Comparison of ENCODE assay signal across 12 cellular contexts in genomic region chr1:20698195-20698910, GRCh38. TPM values are rescaled to one million over a fixed set of nuclear protein-coding genes. Genes with fewer than 3 reads are reported as not detected.
DNase-seq lines count a peak whose midpoint lies in the region; ATAC-seq, FAIRE-seq and TF ChIP-seq lines count a peak whose summit lies in the region.
"Had no signal": no experiment of that assay in that cellular context is flagged by ENCODE, and none has a peak within 500 bp of the region (broad histone marks: within the 10 kb centered on the region; RNA-seq: fewer than 3 reads in every experiment).

No MANE protein-coding gene starts in this region.

- intact Hi-C loops in sigmoid colon (cut with DNase I) = loop anchor here (5.0 kb wide), 2 partner anchors 89 to 479 kb away; partner anchors contain the start of genes EIF4G3 and HP1BP3

- no peaks in the 10 kb centered on the region for H3K27me3 ChIP-seq in sigmoid colon

- H3K4me1 ChIP-seq in sigmoid colon = peaks cover 0 to 33% (median 27%) of the 10 kb centered on the region in 4 donors

- H3K36me3 ChIP-seq in sigmoid colon = no peaks in the 10 kb centered on the region

- H3K9me3 ChIP-seq in sigmoid colon = no peaks in the 10 kb centered on the region

- no peak for TF ChIP-seq CTCF in fibroblast of the aortic adventitia (IDR thresholded peaks at IDR 0.05; ENCODE audit: insufficient read depth, low read length)
- TF ChIP-seq CTCF in sigmoid colon (IDR thresholded peaks at IDR 0.05) = no peak

- DNase-seq in H54 (ENCODE audit: insufficient read length, low spot score) = peak; percentile 34
- DNase-seq in SW480 (ENCODE audit: low spot score) = peak; percentile 85
- peak; percentile 61 for DNase-seq in fibroblast of the aortic adventitia (ENCODE audit: low read depth)
- DNase-seq in sigmoid colon = no peak
- no peak for DNase-seq in activated naive CD4-positive, alpha-beta T cell treated with Interleukin-2 at 50 U/mL for 16 hours
- DNase-seq in ureter (ENCODE audit: low spot score) = no peak
- DNase-seq: activated T-cell treated with anti-CD3 and anti-CD28 coated beads, Interleukin-2, amount 50 U/mL, for 48 hours; hippocampal formation; NCI-H1436 treated with DMSO at 0.1 percent for 48 hours had no signal

- TF ChIP-seq POLR2A in H54 (IDR thresholded peaks at IDR 0.05; ENCODE audit: low read depth, low read length) (no peak), sigmoid colon (IDR thresholded peaks at IDR 0.05) (no peak)

- H3K27ac ChIP-seq in sigmoid colon = peak overlapping the region; percentile 80 to 92 (median 88)
- H3K27ac ChIP-seq: coronary artery had no signal

- H3K4me3 ChIP-seq in fibroblast of the aortic adventitia (ENCODE audit: low read depth, low read length) (no peak overlapping the region), sigmoid colon (no peak overlapping the region)
- H3K4me3 ChIP-seq: coronary artery had no signal

- TF ChIP-seq EP300 in sigmoid colon (IDR thresholded peaks at IDR 0.05) = no peak

- FAIRE-seq in H54 (lab: Jason Lieb, UNC) = no peak

- no peak for ATAC-seq in HG03354 (IDR thresholded peaks at IDR 0.05; ENCODE audit: poor library complexity, severe bottlenecking, unreplicated experiment)
- ATAC-seq in GM19397 (IDR thresholded peaks at IDR 0.05; ENCODE audit: unreplicated experiment) = no peak

- WGBS in sigmoid colon, 2 donors = 82 to 88% methylated on average over 18 of the region's 18 CpGs

RNA-seq across cellular contexts. Expression of gene KIF17, which starts 19.5 kb away (rescaled TPM):
- total RNA-seq in fibroblast of the aortic adventitia (ENCODE audit: low replicate concordance) (0.27 and 3.0 TPM in 2 replicates), sigmoid colon (1 to 10 TPM in 3 of 4 donors, under 1 TPM in 1; 0.54 to 2.2 (median 1.5) TPM), ureter (2.2 TPM)
- polyA plus RNA-seq in sigmoid colon = 1 to 10 TPM in 2 of 3 donors, under 1 TPM in 1; 0.69 to 2.4 (median 1.3) TPM

RNA-seq across cellular contexts. Expression of gene SH2D5, which starts 34.1 kb away (rescaled TPM):
- total RNA-seq in fibroblast of the aortic adventitia (ENCODE audit: low replicate concordance) (1.6 and 3.2 TPM in 2 replicates), sigmoid colon (under 1 TPM in 3 of 4 donors, not detected in 1; 0.14 to 0.55 (median 0.36) TPM), ureter (0.49 TPM)
- under 1 TPM in 2 of 3 donors, not detected in 1; under 0.01 to 0.09 TPM for polyA plus RNA-seq in sigmoid colon

RNA-seq across cellular contexts. Expression of gene DDOST, which starts 37.2 kb away (rescaled TPM):
- 54.0 and 183 TPM in 2 replicates for total RNA-seq in fibroblast of the aortic adventitia (ENCODE audit: low replicate concordance)
- 10 to 100 TPM; 87.8 to 98.9 (median 91.1) TPM for total RNA-seq in sigmoid colon
- polyA plus RNA-seq in sigmoid colon = 100 to 1,000 TPM in 1 of 3 donors, 10 to 100 TPM in 2; 61.3 to 243 (median 77.0) TPM
- 163 TPM for total RNA-seq in ureter

Comparison
In these comparisons a context has a peak if more than half of its experiments do, and no peak if none do; other contexts are left out.
1. DNase-seq: peak in H54 (single experiment), SW480 (single experiment) and fibroblast of the aortic adventitia (single experiment); none in sigmoid colon (single experiment), activated naive CD4-positive, alpha-beta T cell treated with Interleukin-2 at 50 U/mL for 16 hours (single experiment) and ureter (single experiment).